Comparison of ENCODE assay signal across 17 cellular contexts in genomic region chr1:230377851-230378250, GRCh38. TPM values are rescaled to one million over a fixed set of nuclear protein-coding genes. Genes with fewer than 3 reads are reported as not detected.
DNase-seq lines count a peak whose midpoint lies in the region; ATAC-seq lines count a peak whose summit lies in the region.
"Had no signal": no experiment of that assay in that cellular context is flagged by ENCODE, and none has a peak within 500 bp of the region (broad histone marks: within the 10 kb centered on the region; RNA-seq: fewer than 3 reads in every experiment).

No MANE protein-coding gene starts in this region.

- DNase-seq in activated naive CD8-positive, alpha-beta T cell treated with anti-CD3 and anti-CD28 coated beads for 36 hours: no peak
- no peak for DNase-seq in activated naive CD8-positive, alpha-beta T cell treated with anti-CD3 and anti-CD28 coated beads, Interleukin-2, amount 50 U/mL, for 24 hours
- DNase-seq in mesendoderm (peak; percentile 54), substantia nigra (lab: John Stamatoyannopoulos, UW) (no peak), NCI-H187 treated with DMSO at 0.1 percent for 48 hours (lab: John Stamatoyannopoulos, UW) (no peak), NCI-H146 (lab: John Stamatoyannopoulos, UW) (no peak)
- DNase-seq: AML-193; CD4-positive, alpha-beta T cell; DMS153; DMS79; GDM1 had no signal

- peaks cover 14% of the 10 kb centered on the region for H3K27me3 Mint-ChIP-seq in activated naive CD8-positive, alpha-beta T cell treated with anti-CD3 and anti-CD28 coated beads for 36 hours
- H3K27me3 Mint-ChIP-seq in activated naive CD8-positive, alpha-beta T cell treated with anti-CD3 and anti-CD28 coated beads, Interleukin-2, amount 50 U/mL, for 24 hours: peaks cover 8% of the 10 kb centered on the region

- no peak overlapping the region for H2BK120ac ChIP-seq in mesendoderm (ENCODE audit: low read depth, low read length)

- H3K4me3 ChIP-seq in mesendoderm (ENCODE audit: low read length): no peak overlapping the region
- H3K4me3 ChIP-seq: A549, HAP-1 had no signal

- ATAC-seq in activated naive CD8-positive, alpha-beta T cell treated with anti-CD3 and anti-CD28 coated beads, Interleukin-2, amount 50 U/mL, for 24 hours: no peak
- ATAC-seq in HG03442 (IDR thresholded peaks at IDR 0.05; ENCODE audit: unreplicated experiment): no peak
- ATAC-seq: A549 had no signal

- H3K36me3 ChIP-seq in mesendoderm (ENCODE audit: control insufficient read depth, insufficient read depth, low read length): no peaks in the 10 kb centered on the region
- H3K36me3 ChIP-seq: HAP-1 had no signal

- WGBS in mesendoderm (ENCODE audit: extremely low coverage, insufficient coverage, low lambda C conversion rate): no CpG with 5 or more reads among the region's 2 CpGs

- no peak overlapping the region for H4K5ac ChIP-seq in mesendoderm (ENCODE audit: low read length)

- H3K27me3 ChIP-seq in mesendoderm (ENCODE audit: insufficient read depth, low read length, poor library complexity): no peaks in the 10 kb centered on the region

- no peak overlapping the region for H3K4me2 ChIP-seq in mesendoderm (ENCODE audit: low read length)
- H3K4me2 ChIP-seq: A549 had no signal

- peaks cover 7% of the 10 kb centered on the region for H3K4me1 ChIP-seq in mesendoderm (ENCODE audit: control insufficient read depth, low read depth, low read length)
- H3K4me1 ChIP-seq: HAP-1 had no signal

- no peak overlapping the region for H2BK15ac ChIP-seq in mesendoderm (replicated peaks; ENCODE audit: low read depth)

- H4K8ac ChIP-seq in mesendoderm (ENCODE audit: low read depth, low read length): no peak overlapping the region

- no peak overlapping the region for H3K4me3 Mint-ChIP-seq in activated naive CD8-positive, alpha-beta T cell treated with anti-CD3 and anti-CD28 coated beads for 36 hours
- H3K4me3 Mint-ChIP-seq in activated naive CD8-positive, alpha-beta T cell treated with anti-CD3 and anti-CD28 coated beads, Interleukin-2, amount 50 U/mL, for 24 hours: no peak overlapping the region
- H3K4me3 Mint-ChIP-seq: CD4-positive, alpha-beta T cell had no signal

- no peak overlapping the region for H3K9ac ChIP-seq in mesendoderm (ENCODE audit: low read length)

- no peaks in the 10 kb centered on the region for H3K4me1 Mint-ChIP-seq in activated naive CD8-positive, alpha-beta T cell treated with anti-CD3 and anti-CD28 coated beads for 36 hours
- H3K4me1 Mint-ChIP-seq in activated naive CD8-positive, alpha-beta T cell treated with anti-CD3 and anti-CD28 coated beads, Interleukin-2, amount 50 U/mL, for 24 hours: no peaks in the 10 kb centered on the region

- H3K79me2 ChIP-seq in mesendoderm (ENCODE audit: control insufficient read depth, insufficient read depth, low read length): no peaks in the 10 kb centered on the region

- peak overlapping the region; percentile 10 for H3K27ac Mint-ChIP-seq in activated naive CD8-positive, alpha-beta T cell treated with anti-CD3 and anti-CD28 coated beads for 36 hours
- no peak overlapping the region for H3K27ac Mint-ChIP-seq in activated naive CD8-positive, alpha-beta T cell treated with anti-CD3 and anti-CD28 coated beads, Interleukin-2, amount 50 U/mL, for 24 hours
- H3K27ac Mint-ChIP-seq: CD4-positive, alpha-beta T cell had no signal

- H3K36me3 Mint-ChIP-seq in activated naive CD8-positive, alpha-beta T cell treated with anti-CD3 and anti-CD28 coated beads for 36 hours: peaks cover 4% of the 10 kb centered on the region
- H3K36me3 Mint-ChIP-seq in activated naive CD8-positive, alpha-beta T cell treated with anti-CD3 and anti-CD28 coated beads, Interleukin-2, amount 50 U/mL, for 24 hours (ENCODE audit: low read depth): peaks cover 9% of the 10 kb centered on the region

- no peak overlapping the region for H3K56ac ChIP-seq in mesendoderm (ENCODE audit: low read length)

- no peak overlapping the region for H3K23ac ChIP-seq in mesendoderm (ENCODE audit: low read length)

- H3K4ac ChIP-seq in mesendoderm (ENCODE audit: low read depth, low read length): no peak overlapping the region

- no peaks in the 10 kb centered on the region for H3K79me1 ChIP-seq in mesendoderm (ENCODE audit: low read length)

- H3K9me3 Mint-ChIP-seq in activated naive CD8-positive, alpha-beta T cell treated with anti-CD3 and anti-CD28 coated beads for 36 hours: peaks cover 11% of the 10 kb centered on the region
- H3K9me3 Mint-ChIP-seq in activated naive CD8-positive, alpha-beta T cell treated with anti-CD3 and anti-CD28 coated beads, Interleukin-2, amount 50 U/mL, for 24 hours: peaks cover 10% of the 10 kb centered on the region

- H3K27ac ChIP-seq in mesendoderm (ENCODE audit: low read depth, low read length) (no peak overlapping the region), substantia nigra (ENCODE audit: low read depth, low read length, poor library complexity, severe bottlenecking) (peak overlapping the region; percentile 87)
- H3K27ac ChIP-seq: 22Rv1, A549, C4-2B had no signal

- H2BK5ac ChIP-seq in mesendoderm (ENCODE audit: low read length): no peak overlapping the region

- H3K18ac ChIP-seq in mesendoderm (ENCODE audit: low read length): no peak overlapping the region

- H2AK5ac ChIP-seq in mesendoderm (ENCODE audit: low read length): no peak overlapping the region

RNA-seq across cellular contexts. Expression of gene PGBD5, which starts 48.3 kb away (rescaled TPM):
- total RNA-seq in activated naive CD8-positive, alpha-beta T cell treated with anti-CD3 and anti-CD28 coated beads for 36 hours: not detected
- polyA plus RNA-seq in mesendoderm (2013, experiment 1 of 2): 3.8 TPM
- polyA plus RNA-seq in mesendoderm (2013, experiment 2 of 2): 4.0 TPM
- total RNA-seq: CD4-positive, alpha-beta T cell; HT-29 had no signal
